ENCODE assay signal across 10 cellular contexts in genomic region chr4:5707366-5708133, GRCh38. TPM values are rescaled to one million over a fixed set of nuclear protein-coding genes. Genes with fewer than 3 reads are reported as not detected.
DNase-seq lines count a peak whose midpoint lies in the region; ATAC-seq and TF ChIP-seq lines count a peak whose summit lies in the region.
"Had no signal": no experiment of that assay in that cellular context is flagged by ENCODE, and none has a peak within 500 bp of the region (broad histone marks: within the 10 kb centered on the region; RNA-seq: fewer than 3 reads in every experiment).

No MANE protein-coding gene starts in this region.

- intact Hi-C loops in esophagus squamous epithelium (cut with DNase I), result no loop called here

- H2AFZ ChIP-seq in neural progenitor cell (replicated peaks), result peak overlapping the region; percentile 100

- H3K36me3 ChIP-seq in BLaER1 treated with 17β-estradiol and CSF1 and Interleukin-3, amounts not matched to agents 10 nM and 100 nM, result peaks cover 5 to 25% (median 11%) of the 10 kb centered on the region in 11 experiments; a peak in 16 of 22 replicates
- no peaks in the 10 kb centered on the region for H3K36me3 ChIP-seq in Peyer's patch
- peaks cover 0 to 7% (median 0%) of the 10 kb centered on the region in 3 donors for H3K36me3 ChIP-seq in esophagus squamous epithelium
- H3K36me3 ChIP-seq in neural progenitor cell, result no peaks in the 10 kb centered on the region

- TF ChIP-seq POLR2A in Peyer's patch (IDR thresholded peaks at IDR 0.05), result no peak
- no peak for TF ChIP-seq POLR2A in esophagus squamous epithelium (IDR thresholded peaks at IDR 0.05)

- peaks cover 28% of the 10 kb centered on the region for H3K4me1 Mint-ChIP-seq in neural progenitor cell

- H3K4me1 ChIP-seq in BLaER1 treated with 17β-estradiol and CSF1 and Interleukin-3, amounts not matched to agents 10 nM and 100 nM, result peaks cover 7 to 50% (median 39%) of the 10 kb centered on the region in 10 experiments; a peak in 19 of 20 replicates
- peaks cover 0 to 5% (median 0%) of the 10 kb centered on the region in 4 donors for H3K4me1 ChIP-seq in Peyer's patch
- H3K4me1 ChIP-seq in esophagus squamous epithelium, result peaks cover 32 to 72% (median 34%) of the 10 kb centered on the region in 3 donors
- peaks cover 19% of the 10 kb centered on the region for H3K4me1 ChIP-seq in neural progenitor cell

- H3K27ac ChIP-seq in BLaER1 treated with 17β-estradiol and CSF1 and Interleukin-3, amounts not matched to agents 10 nM and 100 nM, result peak overlapping the region; percentile 42 to 81 (median 75); a peak in 21 of 22 replicates
- H3K27ac ChIP-seq in Peyer's patch (peak overlapping the region; percentile 49 to 85 (median 60)), esophagus squamous epithelium (peak overlapping the region; percentile 84 to 89 (median 86)), neural progenitor cell (no peak overlapping the region)
- H3K27ac ChIP-seq: HL-60 had no signal

- H3K4me3 Mint-ChIP-seq in neural progenitor cell, result peak overlapping the region; percentile 68
- H3K4me3 Mint-ChIP-seq: T-helper 1 cell treated with Interleukin-12 subunit alpha and Interleukin-12 subunit beta and Interleukin-4 antibody, amounts not matched to agents 30 μg/mL and 1 μg/mL, for 36 hours had no signal

- DNase-seq in Peyer's patch, result no peak
- no peak for DNase-seq in esophagus squamous epithelium (lab: John Stamatoyannopoulos, UW)
- DNase-seq in neural progenitor cell (ENCODE audit: low spot score), result no peak
- no peak for DNase-seq in NCI-H345 treated with DMSO at 0.1 percent for 48 hours (lab: John Stamatoyannopoulos, UW; ENCODE audit: unreplicated experiment)
- no peak for DNase-seq in SHP77 (lab: John Stamatoyannopoulos, UW)

- TF ChIP-seq CTCF in Peyer's patch (IDR thresholded peaks at IDR 0.05), result no peak
- TF ChIP-seq CTCF in esophagus squamous epithelium (IDR thresholded peaks at IDR 0.05), result no peak
- no peak for TF ChIP-seq CTCF in neural progenitor cell (IDR thresholded peaks at IDR 0.05)

- peak overlapping the region; percentile 55 to 80 (median 73) for H3K4me3 ChIP-seq in BLaER1 treated with 17β-estradiol and CSF1 and Interleukin-3, amounts not matched to agents 10 nM and 100 nM
- peak overlapping the region; percentile 46 to 73 (median 54) for H3K4me3 ChIP-seq in Peyer's patch
- peak overlapping the region; percentile 52 to 88 (median 68) for H3K4me3 ChIP-seq in esophagus squamous epithelium
- peak overlapping the region; percentile 63 for H3K4me3 ChIP-seq in neural progenitor cell

- WGBS in esophagus squamous epithelium, 2 donors, result 10 to 38% methylated on average over 6 to 20 of the region's 21 CpGs

- peaks cover 15% of the 10 kb centered on the region for H3K27me3 Mint-ChIP-seq in neural progenitor cell (ENCODE audit: insufficient read depth, low read depth)

- peak overlapping the region; percentile 72 to 84 (median 79) for H3K9ac ChIP-seq in BLaER1 treated with 17β-estradiol and CSF1 and Interleukin-3, amounts not matched to agents 10 nM and 100 nM
- no peak overlapping the region for H3K9ac ChIP-seq in neural progenitor cell

- H3K36me3 Mint-ChIP-seq in neural progenitor cell, result peaks cover 4% of the 10 kb centered on the region

- no peak for ATAC-seq in HG02759 (IDR thresholded peaks at IDR 0.05; ENCODE audit: unreplicated experiment)
- ATAC-seq in GM21786 (IDR thresholded peaks at IDR 0.05; ENCODE audit: unreplicated experiment), result no peak

- peaks cover 29% of the 10 kb centered on the region for H3F3A ChIP-seq in neural progenitor cell (ENCODE audit: low read depth)

- H4K20me1 ChIP-seq in BLaER1 treated with 17β-estradiol and CSF1 and Interleukin-3, amounts not matched to agents 10 nM and 100 nM, result peaks cover 0 to 6% (median 0%) of the 10 kb centered on the region in 11 experiments; a peak in 1 of 22 replicates
- H4K20me1 ChIP-seq in neural progenitor cell (ENCODE audit: low read depth), result no peaks in the 10 kb centered on the region

- peak overlapping the region; percentile 63 to 88 (median 82) for H3K4me2 ChIP-seq in BLaER1 treated with 17β-estradiol and CSF1 and Interleukin-3, amounts not matched to agents 10 nM and 100 nM
- peak overlapping the region; percentile 90 for H3K4me2 ChIP-seq in neural progenitor cell

- no peak overlapping the region for H3K27ac Mint-ChIP-seq in neural progenitor cell
- H3K27ac Mint-ChIP-seq: T-helper 1 cell treated with Interleukin-12 subunit alpha and Interleukin-12 subunit beta and Interleukin-4 antibody, amounts not matched to agents 30 μg/mL and 1 μg/mL, for 36 hours had no signal

- no peaks in the 10 kb centered on the region for H3K27me3 ChIP-seq in BLaER1 treated with 17β-estradiol and CSF1 and Interleukin-3, amounts not matched to agents 10 nM and 100 nM
- no peaks in the 10 kb centered on the region for H3K27me3 ChIP-seq in Peyer's patch
- peaks cover 0 to 13% (median 0%) of the 10 kb centered on the region in 4 donors for H3K27me3 ChIP-seq in esophagus squamous epithelium
- H3K27me3 ChIP-seq in neural progenitor cell, result peaks cover 37% of the 10 kb centered on the region

- no peaks in the 10 kb centered on the region for H3K79me2 ChIP-seq in neural progenitor cell (ENCODE audit: low read depth)

- H3K9me3 Mint-ChIP-seq in neural progenitor cell, result peaks cover 14% of the 10 kb centered on the region

- H3K9me3 ChIP-seq in BLaER1 treated with 17β-estradiol and CSF1 and Interleukin-3, amounts not matched to agents 10 nM and 100 nM (replicated peaks in 1 of 11), result peaks cover 5 to 15% (median 11%) of the 10 kb centered on the region in 11 experiments; a peak in 17 of 22 replicates
- H3K9me3 ChIP-seq in Peyer's patch (no peaks in the 10 kb centered on the region), esophagus squamous epithelium (no peaks in the 10 kb centered on the region), neural progenitor cell (ENCODE audit: low read depth) (no peaks in the 10 kb centered on the region)

RNA-seq across cellular contexts. Expression of gene EVC2, which starts 0.8 kb away (rescaled TPM):
- total RNA-seq in Peyer's patch (10 to 100 TPM in 1 of 4 donors, 1 to 10 TPM in 2, under 1 TPM in 1; 0.70 to 32.2 (median 4.1) TPM), esophagus squamous epithelium (10 to 100 TPM in 1 of 4 donors, 1 to 10 TPM in 3; 5.0 to 12.6 (median 5.1) TPM), neural progenitor cell (ENCODE audit: low replicate concordance) (6.1 and 8.0 TPM in 2 replicates)

RNA-seq across cellular contexts. Expression of gene EVC, which starts 3.5 kb away (rescaled TPM):
- total RNA-seq in Peyer's patch (10 to 100 TPM in 1 of 4 donors, 1 to 10 TPM in 3; 1.6 to 40.4 (median 4.4) TPM), esophagus squamous epithelium (10 to 100 TPM in 1 of 4 donors, 1 to 10 TPM in 3; 4.2 to 17.2 (median 6.3) TPM), neural progenitor cell (ENCODE audit: low replicate concordance) (3.6 and 10.8 TPM in 2 replicates)
